Comparison of ENCODE assay signal across 39 cellular contexts in genomic region chr5:151327585-151327984, GRCh38. TPM values are rescaled to one million over a fixed set of nuclear protein-coding genes. Genes with fewer than 3 reads are reported as not detected.
"Had no signal": no experiment of that assay in that cellular context is flagged by ENCODE, and none has a peak within 500 bp of the region (broad histone marks: within the 10 kb centered on the region; RNA-seq: fewer than 3 reads in every experiment).

No MANE protein-coding gene starts in this region.

- H3K36me3 ChIP-seq: MG63 had no signal

- H3K4me3 ChIP-seq: MG63 had no signal

- H3K9me3 ChIP-seq: MG63 had no signal

- DNase-seq: Karpas-422, Kasumi-1, MG63, MM.1S, MV-4-11, NCI-H1048, NCI-H1092, NCI-H1092 treated with DMSO at 0.1 percent for 48 hours, NCI-H1105, NCI-H1105 treated with DMSO at 0.1 percent for 48 hours, NCI-H1417, NCI-H1417 treated with DMSO at 0.1 percent for 48 hours, NCI-H1436, NCI-H1436 treated with DMSO at 0.1 percent for 48 hours, NCI-H146, NCI-H1694, NCI-H1694 treated with DMSO at 0.1 percent for 48 hours, NCI-H187, NCI-H187 treated with DMSO at 0.1 percent for 48 hours, NCI-H1930, NCI-H2029, NCI-H2029 treated with DMSO at 0.1 percent for 48 hours, NCI-H2081, NCI-H2081 treated with DMSO at 0.1 percent for 48 hours, NCI-H2107, NCI-H2171, NCI-H2171 treated with DMSO at 0.1 percent for 48 hours, NCI-H2227 treated with DMSO at 0.1 percent for 48 hours, NCI-H226, NCI-H345, NCI-H446, NCI-H446 treated with DMSO at 0.1 percent for 48 hours, NCI-H510A, NCI-H510A treated with DMSO at 0.1 percent for 48 hours, NCI-H524 had no signal

RNA-seq across cellular contexts. Expression of gene SLC36A2, which starts 19.8 kb away (rescaled TPM):
- total RNA-seq: LHCN-M2, M059J, MCF 10A, NCI-H460 had no signal

RNA-seq across cellular contexts. Expression of gene SLC36A3, which starts 24.0 kb away (rescaled TPM):
- total RNA-seq: LHCN-M2, M059J, MCF 10A, NCI-H460 had no signal
